19 cellular contexts compared by ENCODE assay signal in the genomic region with DNA sequence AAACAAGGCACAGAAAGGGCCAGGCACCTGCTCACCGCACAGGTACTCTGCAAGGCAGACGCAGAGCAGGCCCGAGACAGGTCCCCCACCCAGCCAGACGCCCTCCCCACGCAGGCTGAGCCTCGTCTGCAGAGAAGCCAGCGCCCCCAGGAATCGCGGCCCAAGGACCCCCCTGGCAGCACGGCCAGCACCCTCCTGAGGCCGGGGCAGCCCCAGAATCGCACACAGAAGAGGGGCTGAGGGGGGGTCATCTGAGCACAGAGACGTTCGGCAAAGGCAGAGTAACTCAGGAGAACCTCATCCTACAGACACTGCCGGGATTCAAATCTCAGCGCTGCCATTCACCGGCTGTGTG. TPM values are rescaled to one million over a fixed set of nuclear protein-coding genes. Genes with fewer than 3 reads are reported as not detected.
A peak's percentile ranks its signal among the peaks of the same experiment; 100 is the strongest.
DNase-seq lines count a peak whose midpoint lies in the region; ATAC-seq, FAIRE-seq and TF ChIP-seq lines count a peak whose summit lies in the region.
"Had no signal": no experiment of that assay in that cellular context is flagged by ENCODE, and none has a peak within 500 bp of the region (broad histone marks: within the 10 kb centered on the region; RNA-seq: fewer than 3 reads in every experiment).

No MANE protein-coding gene starts in this region.

- H3K36me3 ChIP-seq in HepG2 (replicated peaks in 1 of 2; ENCODE audit: control insufficient read depth in 1 of 2, insufficient read depth in 2 of 2, low read length in 2 of 2) (no peaks in the 10 kb centered on the region), right lobe of liver (no peaks in the 10 kb centered on the region), neuronal stem cell (replicated peaks in 1 of 2; ENCODE audit: control insufficient read depth in 2 of 2, insufficient read depth in 2 of 2, low read length in 2 of 2) (no peaks in the 10 kb centered on the region)

- no peak overlapping the region for H3K4ac ChIP-seq in neuronal stem cell (ENCODE audit: low read length)

- H3K23ac ChIP-seq in neuronal stem cell (ENCODE audit: low read depth, low read length, poor library complexity) = peak overlapping the region; percentile 37

- H3K4me1 ChIP-seq in HepG2 (ENCODE audit: insufficient read depth, low read length) = peaks cover 21% of the 10 kb centered on the region
- no peaks in the 10 kb centered on the region for H3K4me1 ChIP-seq in right lobe of liver
- peaks cover 3 to 8% of the 10 kb centered on the region in 2 donors for H3K4me1 ChIP-seq in neuronal stem cell (ENCODE audit: control insufficient read depth in 2 of 2, insufficient read depth in 1 of 2, low read depth in 1 of 2, low read length in 2 of 2)

- H2BK5ac ChIP-seq in neuronal stem cell (ENCODE audit: low read length) = no peak overlapping the region

- H3K27ac Mint-ChIP-seq in dendritic cell treated with granulocyte-macrophage colony-stimulating factor and Interleukin-4, amounts not matched to agents 40 ng/mL and 50 ng/mL, for 4 days = peak overlapping the region; percentile 50
- H3K27ac Mint-ChIP-seq: CD8-positive, alpha-beta T cell had no signal

- no peaks in the 10 kb centered on the region for H3K36me3 Mint-ChIP-seq in dendritic cell treated with granulocyte-macrophage colony-stimulating factor and Interleukin-4, amounts not matched to agents 40 ng/mL and 50 ng/mL, for 4 days (ENCODE audit: low read depth)

- DNase-seq in HepG2 (ENCODE audit: low spot score) = no peak
- no peak for DNase-seq in right lobe of liver
- DNase-seq in neuronal stem cell (ENCODE audit: low spot score) = no peak
- DNase-seq in NCI-H1105 treated with DMSO at 0.1 percent for 48 hours (lab: John Stamatoyannopoulos, UW) = no peak
- no peak for DNase-seq in NCI-H510A (lab: John Stamatoyannopoulos, UW)
- DNase-seq: Calu3; CD8-positive, alpha-beta T cell; DMS 273 treated with DMSO at 0.1 percent for 48 hours; DMS53; DND-41; EL; H9 had no signal

- H3K4me3 ChIP-seq in HepG2 (replicated peaks in 1 of 3; ENCODE audit: insufficient read depth in 1 of 3, low read depth in 2 of 3, low read length in 3 of 3) (peak overlapping the region in 1 of 3 experiments; percentile 57; a peak in 1 of 6 replicates), right lobe of liver (no peak overlapping the region), neuronal stem cell (ENCODE audit: low read length in 2 of 2) (no peak overlapping the region)
- H3K4me3 ChIP-seq: BLaER1 treated with 17β-estradiol and CSF1 and Interleukin-3, amounts not matched to agents 10 nM and 100 nM; GM12878 had no signal

- H3K27ac ChIP-seq in HepG2 (ENCODE audit: extremely low read length, insufficient read depth, low read length) (no peak overlapping the region), right lobe of liver (no peak overlapping the region), neuronal stem cell (replicated peaks; ENCODE audit: low read length) (no peak overlapping the region), temporal lobe (ENCODE audit: low read depth, low read length) (peak overlapping the region; percentile 27)
- H3K27ac ChIP-seq: BLaER1 treated with 17β-estradiol and CSF1 and Interleukin-3, amounts not matched to agents 10 nM and 100 nM had no signal

- H3K4me3 Mint-ChIP-seq in dendritic cell treated with granulocyte-macrophage colony-stimulating factor and Interleukin-4, amounts not matched to agents 40 ng/mL and 50 ng/mL, for 4 days = no peak overlapping the region
- H3K4me3 Mint-ChIP-seq: B cell; CD8-positive, alpha-beta T cell; H9 had no signal

- intact Hi-C loops in HepG2 (cut with micrococcal nuclease; ENCODE audit: unreplicated experiment) = no loop called here
- intact Hi-C loops in right lobe of liver (cut with DNase I) = no loop called here
- intact Hi-C loops in dendritic cell treated with granulocyte-macrophage colony-stimulating factor and Interleukin-4, amounts not matched to agents 40 ng/mL and 50 ng/mL, for 4 days (cut with micrococcal nuclease) = no loop called here

- H4K20me1 ChIP-seq in HepG2 (ENCODE audit: insufficient read depth, low read length) = no peaks in the 10 kb centered on the region

- H2AK5ac ChIP-seq in neuronal stem cell (ENCODE audit: low read depth, low read length) = no peak overlapping the region

- H4K91ac ChIP-seq in neuronal stem cell (ENCODE audit: low read depth, low read length, poor library complexity) = no peak overlapping the region

- TF ChIP-seq POLR2A in HepG2 (IDR thresholded peaks at IDR 0.05; ENCODE audit: insufficient read depth in 1 of 2, low read depth in 2 of 2, low read length in 2 of 2) (no peak), right lobe of liver (IDR thresholded peaks at IDR 0.05) (no peak)

- peak overlapping the region; percentile 42; the same call in 1 of the 2 replicates for H3K9ac ChIP-seq in HepG2 (ENCODE audit: insufficient read depth, low read depth, low read length)
- no peak overlapping the region for H3K9ac ChIP-seq in neuronal stem cell (ENCODE audit: low read depth, low read length, poor library complexity)

- H2AFZ ChIP-seq in HepG2 (ENCODE audit: low read length) (no peak overlapping the region), neuronal stem cell (ENCODE audit: low read length) (peak overlapping the region; percentile 85)

- H3K14ac ChIP-seq in neuronal stem cell (ENCODE audit: low read length) = no peak overlapping the region

- no peak for TF ChIP-seq EP300 in HepG2 (IDR thresholded peaks at IDR 0.05; ENCODE audit: low read depth in 2 of 2, low read length in 2 of 2)
- TF ChIP-seq EP300 in HepG2 (CRISPR knock-in tag; IDR thresholded peaks at IDR 0.05; ENCODE audit: borderline replicate concordance) = no peak

- 82% methylated on average over 7 of the region's 17 CpGs for WGBS in HepG2 (ENCODE audit: low lambda C conversion rate)
- WGBS in right lobe of liver (ENCODE audit: insufficient coverage, low coverage, low lambda C conversion rate, missing lambda C conversion rate) = 80% methylated on average over 1 of the region's 17 CpGs
- WGBS in neuronal stem cell (ENCODE audit: extremely low coverage in 2 of 2, insufficient read length in 2 of 2, insufficient replicate concordance in 1 of 2), 2 donors = no CpG with 5 or more reads among the region's 17 CpGs

- no peak overlapping the region for H3K18ac ChIP-seq in neuronal stem cell (ENCODE audit: low read length)

- TF ChIP-seq RAD21 in HepG2 (CRISPR knock-in tag; IDR thresholded peaks at IDR 0.05) = no peak

- H3K4me1 Mint-ChIP-seq in dendritic cell treated with granulocyte-macrophage colony-stimulating factor and Interleukin-4, amounts not matched to agents 40 ng/mL and 50 ng/mL, for 4 days (ENCODE audit: low read depth) = peaks cover 38% of the 10 kb centered on the region

- in situ Hi-C loops in HepG2 (cut with HindIII; ENCODE audit: extremely low pct_ligation_motif_present, low pct_unique_long_range_greater_than_20kb) = no loop called here

- no peaks in the 10 kb centered on the region for H3K79me1 ChIP-seq in neuronal stem cell (ENCODE audit: low read depth, low read length)

- no peak for ATAC-seq in HepG2
- no peak for ATAC-seq in right lobe of liver
- ATAC-seq in HG03039 (IDR thresholded peaks at IDR 0.05; ENCODE audit: unreplicated experiment) = no peak
- ATAC-seq: CD8-positive, alpha-beta T cell had no signal

- FAIRE-seq in HepG2 (lab: Jason Lieb, UNC) = no peak
- FAIRE-seq: GM12878, H1 had no signal

- CTCF ChIA-PET in HepG2 (lab: Yijun Ruan, JAX; ENCODE audit: low intra/inter-chr PET ratio, low total read pairs) = no interaction called here

- no peak overlapping the region for H2BK12ac ChIP-seq in neuronal stem cell (ENCODE audit: low read length)

- H2BK120ac ChIP-seq in neuronal stem cell (ENCODE audit: low read depth, low read length) = no peak overlapping the region

- no peak overlapping the region for H4K8ac ChIP-seq in neuronal stem cell (ENCODE audit: low read depth, low read length)

- H3K27me3 Mint-ChIP-seq in dendritic cell treated with granulocyte-macrophage colony-stimulating factor and Interleukin-4, amounts not matched to agents 40 ng/mL and 50 ng/mL, for 4 days = peaks cover 14% of the 10 kb centered on the region
- H3K27me3 Mint-ChIP-seq: B cell had no signal

- H3K79me2 ChIP-seq in HepG2 (ENCODE audit: insufficient read depth, low read length) = no peaks in the 10 kb centered on the region

- POLR2A ChIA-PET in HepG2 (lab: Yijun Ruan, JAX) = interaction anchor here (1.3 to 3.1 kb wide), 3 partner anchors 10 to 16 kb away, joined by 5 to 21 read pairs (median 8); a partner anchor contains a TSS

- peak overlapping the region; percentile 55 for H2BK15ac ChIP-seq in neuronal stem cell (ENCODE audit: low read length)

- H3K9me3 ChIP-seq in HepG2 (ENCODE audit: low read length) (no peaks in the 10 kb centered on the region), right lobe of liver (no peaks in the 10 kb centered on the region), neuronal stem cell (replicated peaks in 1 of 2; ENCODE audit: control insufficient read depth in 2 of 2, insufficient read depth in 1 of 2, low read depth in 1 of 2, low read length in 2 of 2) (no peaks in the 10 kb centered on the region)
- H3K9me3 ChIP-seq: BLaER1 treated with 17β-estradiol and CSF1 and Interleukin-3, amounts not matched to agents 10 nM and 100 nM had no signal

- H3K27me3 ChIP-seq in HepG2 (ENCODE audit: control insufficient read depth in 1 of 2, insufficient read depth in 2 of 2, low read length in 2 of 2) (peaks cover 1 to 7% of the 10 kb centered on the region in 2 experiments; a peak in 3 of 5 replicates), right lobe of liver (no peaks in the 10 kb centered on the region), neuronal stem cell (ENCODE audit: control insufficient read depth in 3 of 3, insufficient read depth in 3 of 3, low read depth in 1 of 3, low read length in 3 of 3) (peaks cover 0 to 25% (median 0%) of the 10 kb centered on the region in 3 experiments)
- H3K27me3 ChIP-seq: BLaER1 treated with 17β-estradiol and CSF1 and Interleukin-3, amounts not matched to agents 10 nM and 100 nM had no signal

- H3K4me2 ChIP-seq in HepG2 (ENCODE audit: low read depth, low read length) (peak overlapping the region; percentile 69), neuronal stem cell (ENCODE audit: insufficient read depth, low read length, poor library complexity, severe bottlenecking) (peak overlapping the region; percentile 11)

- TF ChIP-seq CTCF in HepG2 (CRISPR knock-in tag; IDR thresholded peaks at IDR 0.05) (no peak), right lobe of liver (IDR thresholded peaks at IDR 0.05) (no peak)

- no TSS peak for BruUV-seq in HepG2 (replicated peaks; lab: Mats Ljungman, UMichigan)

- H3K9me3 Mint-ChIP-seq in dendritic cell treated with granulocyte-macrophage colony-stimulating factor and Interleukin-4, amounts not matched to agents 40 ng/mL and 50 ng/mL, for 4 days = no peaks in the 10 kb centered on the region
- H3K9me3 Mint-ChIP-seq: CD8-positive, alpha-beta T cell; H9 had no signal

RNA-seq across cellular contexts. Expression of a gene that starts 10.2 kb away (rescaled TPM):
- total RNA-seq in HepG2 (2016; rRNA removed; fragmentation: Illumina TruSeq; extraction: Trizol) (42.2 and 45.1 TPM in 2 replicates), right lobe of liver (10 to 100 TPM; 19.7 to 27.7 (median 24.4) TPM), temporal lobe (8.4 TPM)
- 60.5 and 83.6 TPM in 2 replicates for total RNA-seq in HepG2 (2016; cell fraction: cytosol; rRNA removed; fragmentation: Illumina TruSeq; extraction: Trizol; ENCODE audit: low read depth)
- total RNA-seq in HepG2 (2016; cell fraction: insoluble cytoplasmic fraction; rRNA removed; fragmentation: Illumina TruSeq; extraction: Trizol) = 42.9 and 47.7 TPM in 2 replicates
- total RNA-seq in HepG2 (2016; cell fraction: membrane; rRNA removed; fragmentation: Illumina TruSeq; extraction: Trizol) = 57.6 and 76.2 TPM in 2 replicates
- 22.4 and 23.6 TPM in 2 replicates for total RNA-seq in HepG2 (2016; cell fraction: nucleus; rRNA removed; fragmentation: Illumina TruSeq; extraction: Trizol)
- polyA plus RNA-seq in HepG2 (2011; rRNA removed) = 47.7 and 53.7 TPM in 2 replicates
- 50.2 and 99.7 TPM in 2 replicates for polyA plus RNA-seq in HepG2 (2011; cell fraction: cytosol; rRNA removed)
- polyA plus RNA-seq in HepG2 (2011; cell fraction: nucleus; rRNA removed) = 28.3 and 28.6 TPM in 2 replicates
- 37.0 and 41.4 TPM in 2 replicates for polyA plus RNA-seq in HepG2 (2012)
- polyA plus RNA-seq in HepG2 (2016; cell fraction: cytosol; fragmentation: Illumina TruSeq; extraction: Trizol; ENCODE audit: low read depth) = 126 and 179 TPM in 2 replicates
- polyA plus RNA-seq in HepG2 (2016; cell fraction: insoluble cytoplasmic fraction; fragmentation: Illumina TruSeq; extraction: Trizol; ENCODE audit: low read depth) = 92.6 and 104 TPM in 2 replicates
- 107 and 132 TPM in 2 replicates for polyA plus RNA-seq in HepG2 (2016; cell fraction: membrane; fragmentation: Illumina TruSeq; extraction: Trizol; ENCODE audit: low read depth)
- 69.7 and 73.2 TPM in 2 replicates for polyA plus RNA-seq in HepG2 (2016; cell fraction: nucleus; fragmentation: Illumina TruSeq; extraction: Trizol; ENCODE audit: insufficient read depth, low read depth)
- polyA minus RNA-seq in HepG2 (2011; rRNA and poly(A)+ RNA removed; ENCODE audit: low replicate concordance) = 22.5 and 22.6 TPM in 2 replicates
- 17.3 and 24.3 TPM in 2 replicates for polyA minus RNA-seq in HepG2 (2011; cell fraction: cytosol; rRNA and poly(A)+ RNA removed)
- 8.5 and 13.6 TPM in 2 replicates for polyA minus RNA-seq in HepG2 (2011; cell fraction: nucleus; rRNA and poly(A)+ RNA removed)
- polyA plus RNA-seq in neuronal stem cell (2013, experiment 1 of 2) = 122 TPM
- 117 TPM for polyA plus RNA-seq in neuronal stem cell (2013, experiment 2 of 2)

RNA-seq across cellular contexts. Expression of a gene that starts 10.4 kb away (rescaled TPM):
- total RNA-seq in HepG2 (2016; rRNA removed; fragmentation: Illumina TruSeq; extraction: Trizol) (44.5 and 45.1 TPM in 2 replicates), right lobe of liver (10 to 100 TPM in 4 of 6 experiments, 1 to 10 TPM in 2; 8.1 to 60.9 (median 34.7) TPM), temporal lobe (18.2 TPM)
- 20.2 and 21.9 TPM in 2 replicates for total RNA-seq in HepG2 (2016; cell fraction: cytosol; rRNA removed; fragmentation: Illumina TruSeq; extraction: Trizol; ENCODE audit: low read depth)
- total RNA-seq in HepG2 (2016; cell fraction: insoluble cytoplasmic fraction; rRNA removed; fragmentation: Illumina TruSeq; extraction: Trizol) = 43.7 and 44.8 TPM in 2 replicates
- total RNA-seq in HepG2 (2016; cell fraction: membrane; rRNA removed; fragmentation: Illumina TruSeq; extraction: Trizol) = 44.2 and 51.0 TPM in 2 replicates
- 17.2 and 23.9 TPM in 2 replicates for total RNA-seq in HepG2 (2016; cell fraction: nucleus; rRNA removed; fragmentation: Illumina TruSeq; extraction: Trizol)
- polyA plus RNA-seq in HepG2 (2011; rRNA removed) = 16.7 and 20.4 TPM in 2 replicates
- 27.1 and 29.0 TPM in 2 replicates for polyA plus RNA-seq in HepG2 (2011; cell fraction: cytosol; rRNA removed)
- polyA plus RNA-seq in HepG2 (2011; cell fraction: nucleus; rRNA removed) = 19.8 and 21.2 TPM in 2 replicates
- polyA plus RNA-seq in HepG2 (2012) = 14.6 and 15.5 TPM in 2 replicates
- 23.2 and 28.8 TPM in 2 replicates for polyA plus RNA-seq in HepG2 (2016; cell fraction: cytosol; fragmentation: Illumina TruSeq; extraction: Trizol; ENCODE audit: low read depth)
- polyA plus RNA-seq in HepG2 (2016; cell fraction: insoluble cytoplasmic fraction; fragmentation: Illumina TruSeq; extraction: Trizol; ENCODE audit: low read depth) = 43.3 and 55.1 TPM in 2 replicates
- 46.7 and 49.7 TPM in 2 replicates for polyA plus RNA-seq in HepG2 (2016; cell fraction: membrane; fragmentation: Illumina TruSeq; extraction: Trizol; ENCODE audit: low read depth)
- 31.7 and 35.3 TPM in 2 replicates for polyA plus RNA-seq in HepG2 (2016; cell fraction: nucleus; fragmentation: Illumina TruSeq; extraction: Trizol; ENCODE audit: insufficient read depth, low read depth)
- 23.4 and 40.0 TPM in 2 replicates for polyA minus RNA-seq in HepG2 (2011; rRNA and poly(A)+ RNA removed; ENCODE audit: low replicate concordance)
- 12.6 and 16.6 TPM in 2 replicates for polyA minus RNA-seq in HepG2 (2011; cell fraction: cytosol; rRNA and poly(A)+ RNA removed)
- 11.7 and 13.6 TPM in 2 replicates for polyA minus RNA-seq in HepG2 (2011; cell fraction: nucleus; rRNA and poly(A)+ RNA removed)
- polyA plus RNA-seq in neuronal stem cell (2013, experiment 1 of 2) = 39.2 TPM
- polyA plus RNA-seq in neuronal stem cell (2013, experiment 2 of 2) = 37.4 TPM

RNA-seq across cellular contexts. Expression of a gene that starts 17.2 kb away (rescaled TPM):
- 0.90 and 0.95 TPM in 2 replicates for total RNA-seq in HepG2 (2016; rRNA removed; fragmentation: Illumina TruSeq; extraction: Trizol)
- total RNA-seq in HepG2 (2016; cell fraction: cytosol; rRNA removed; fragmentation: Illumina TruSeq; extraction: Trizol; ENCODE audit: low read depth) = 0.20 and 0.79 TPM in 2 replicates
- 0.64 and 0.82 TPM in 2 replicates for total RNA-seq in HepG2 (2016; cell fraction: insoluble cytoplasmic fraction; rRNA removed; fragmentation: Illumina TruSeq; extraction: Trizol)
- 0.62 and 0.93 TPM in 2 replicates for total RNA-seq in HepG2 (2016; cell fraction: membrane; rRNA removed; fragmentation: Illumina TruSeq; extraction: Trizol)
- total RNA-seq in HepG2 (2016; cell fraction: nucleus; rRNA removed; fragmentation: Illumina TruSeq; extraction: Trizol) = 0.53 and 1.1 TPM in 2 replicates
- 1.0 and 1.7 TPM in 2 replicates for polyA plus RNA-seq in HepG2 (2011; rRNA removed)
- polyA plus RNA-seq in HepG2 (2011; cell fraction: cytosol; rRNA removed) = 1.4 and 1.5 TPM in 2 replicates
- 1.6 and 1.9 TPM in 2 replicates for polyA plus RNA-seq in HepG2 (2011; cell fraction: nucleus; rRNA removed)
- polyA plus RNA-seq in HepG2 (2012) = 0.50 and 1.1 TPM in 2 replicates
- polyA plus RNA-seq in HepG2 (2016; cell fraction: cytosol; fragmentation: Illumina TruSeq; extraction: Trizol; ENCODE audit: low read depth) = 0.24 and 0.38 TPM in 2 replicates
- 0.46 and 0.98 TPM in 2 replicates for polyA plus RNA-seq in HepG2 (2016; cell fraction: insoluble cytoplasmic fraction; fragmentation: Illumina TruSeq; extraction: Trizol; ENCODE audit: low read depth)
- polyA plus RNA-seq in HepG2 (2016; cell fraction: membrane; fragmentation: Illumina TruSeq; extraction: Trizol; ENCODE audit: low read depth) = 0.48 and 0.70 TPM in 2 replicates
- polyA plus RNA-seq in HepG2 (2016; cell fraction: nucleus; fragmentation: Illumina TruSeq; extraction: Trizol; ENCODE audit: insufficient read depth, low read depth) = 1.5 and 1.7 TPM in 2 replicates
- polyA minus RNA-seq in HepG2 (2011; rRNA and poly(A)+ RNA removed; ENCODE audit: low replicate concordance) = 1.6 and 53.3 TPM in 2 replicates
- polyA minus RNA-seq in HepG2 (2011; cell fraction: cytosol; rRNA and poly(A)+ RNA removed) = 0.49 and 1.2 TPM in 2 replicates
- 0.87 and 1.0 TPM in 2 replicates for polyA minus RNA-seq in HepG2 (2011; cell fraction: nucleus; rRNA and poly(A)+ RNA removed)
- 1 to 10 TPM in 1 of 6 experiments, under 1 TPM in 5; 0.13 to 1.1 (median 0.40) TPM for total RNA-seq in right lobe of liver
- polyA plus RNA-seq in neuronal stem cell (2013, experiment 1 of 2) = 0.31 TPM
- polyA plus RNA-seq in neuronal stem cell (2013, experiment 2 of 2) = 0.43 TPM
- 7.9 TPM for total RNA-seq in temporal lobe

RNA-seq across cellular contexts. Expression of a gene that starts 42.2 kb away (rescaled TPM):
- total RNA-seq in HepG2 (2016; rRNA removed; fragmentation: Illumina TruSeq; extraction: Trizol) = 6.5 and 13.7 TPM in 2 replicates
- 1.8 and 2.6 TPM in 2 replicates for total RNA-seq in HepG2 (2016; cell fraction: cytosol; rRNA removed; fragmentation: Illumina TruSeq; extraction: Trizol; ENCODE audit: low read depth)
- total RNA-seq in HepG2 (2016; cell fraction: insoluble cytoplasmic fraction; rRNA removed; fragmentation: Illumina TruSeq; extraction: Trizol) = 9.9 and 14.3 TPM in 2 replicates
- 6.1 and 6.2 TPM in 2 replicates for total RNA-seq in HepG2 (2016; cell fraction: membrane; rRNA removed; fragmentation: Illumina TruSeq; extraction: Trizol)
- 11.2 and 14.3 TPM in 2 replicates for total RNA-seq in HepG2 (2016; cell fraction: nucleus; rRNA removed; fragmentation: Illumina TruSeq; extraction: Trizol)
- polyA plus RNA-seq in HepG2 (2011; rRNA removed) = 9.5 and 13.0 TPM in 2 replicates
- 9.4 and 10.3 TPM in 2 replicates for polyA plus RNA-seq in HepG2 (2011; cell fraction: cytosol; rRNA removed)
- polyA plus RNA-seq in HepG2 (2011; cell fraction: nucleus; rRNA removed) = 20.7 and 23.6 TPM in 2 replicates
- 8.5 and 12.6 TPM in 2 replicates for polyA plus RNA-seq in HepG2 (2012)
- 2.0 and 2.2 TPM in 2 replicates for polyA plus RNA-seq in HepG2 (2016; cell fraction: cytosol; fragmentation: Illumina TruSeq; extraction: Trizol; ENCODE audit: low read depth)
- 7.3 and 8.2 TPM in 2 replicates for polyA plus RNA-seq in HepG2 (2016; cell fraction: insoluble cytoplasmic fraction; fragmentation: Illumina TruSeq; extraction: Trizol; ENCODE audit: low read depth)
- polyA plus RNA-seq in HepG2 (2016; cell fraction: membrane; fragmentation: Illumina TruSeq; extraction: Trizol; ENCODE audit: low read depth) = 4.5 and 5.9 TPM in 2 replicates
- 20.2 and 21.3 TPM in 2 replicates for polyA plus RNA-seq in HepG2 (2016; cell fraction: nucleus; fragmentation: Illumina TruSeq; extraction: Trizol; ENCODE audit: insufficient read depth, low read depth)
- 10.3 and 11.2 TPM in 2 replicates for polyA minus RNA-seq in HepG2 (2011; rRNA and poly(A)+ RNA removed; ENCODE audit: low replicate concordance)
- 5.1 and 6.0 TPM in 2 replicates for polyA minus RNA-seq in HepG2 (2011; cell fraction: cytosol; rRNA and poly(A)+ RNA removed)
- polyA minus RNA-seq in HepG2 (2011; cell fraction: nucleus; rRNA and poly(A)+ RNA removed) = 9.7 TPM in 2 replicates
- 10 to 100 TPM in 2 of 6 experiments, 1 to 10 TPM in 4; 6.7 to 30.3 (median 9.4) TPM for total RNA-seq in right lobe of liver
- polyA plus RNA-seq in neuronal stem cell (2013, experiment 1 of 2) = 12.5 TPM
- 12.7 TPM for polyA plus RNA-seq in neuronal stem cell (2013, experiment 2 of 2)
- 12.8 TPM for total RNA-seq in temporal lobe

RNA-seq across cellular contexts. Expression of a gene that starts 42.7 kb away (rescaled TPM):
- total RNA-seq in HepG2 (2016; rRNA removed; fragmentation: Illumina TruSeq; extraction: Trizol) (25.2 and 30.9 TPM in 2 replicates), right lobe of liver (10 to 100 TPM; 13.5 to 26.1 (median 22.8) TPM), temporal lobe (6.6 TPM)
- 3.5 and 3.8 TPM in 2 replicates for total RNA-seq in HepG2 (2016; cell fraction: cytosol; rRNA removed; fragmentation: Illumina TruSeq; extraction: Trizol; ENCODE audit: low read depth)
- total RNA-seq in HepG2 (2016; cell fraction: insoluble cytoplasmic fraction; rRNA removed; fragmentation: Illumina TruSeq; extraction: Trizol) = 25.0 and 28.4 TPM in 2 replicates
- 7.6 and 8.2 TPM in 2 replicates for total RNA-seq in HepG2 (2016; cell fraction: membrane; rRNA removed; fragmentation: Illumina TruSeq; extraction: Trizol)
- total RNA-seq in HepG2 (2016; cell fraction: nucleus; rRNA removed; fragmentation: Illumina TruSeq; extraction: Trizol) = 20.4 and 24.0 TPM in 2 replicates
- 16.2 and 20.4 TPM in 2 replicates for polyA plus RNA-seq in HepG2 (2011; rRNA removed)
- polyA plus RNA-seq in HepG2 (2011; cell fraction: cytosol; rRNA removed) = 16.1 and 16.7 TPM in 2 replicates
- 27.2 and 28.1 TPM in 2 replicates for polyA plus RNA-seq in HepG2 (2011; cell fraction: nucleus; rRNA removed)
- 13.6 and 14.5 TPM in 2 replicates for polyA plus RNA-seq in HepG2 (2012)
- polyA plus RNA-seq in HepG2 (2016; cell fraction: cytosol; fragmentation: Illumina TruSeq; extraction: Trizol; ENCODE audit: low read depth) = 1.1 and 1.2 TPM in 2 replicates
- polyA plus RNA-seq in HepG2 (2016; cell fraction: insoluble cytoplasmic fraction; fragmentation: Illumina TruSeq; extraction: Trizol; ENCODE audit: low read depth) = 18.4 and 20.4 TPM in 2 replicates
- 2.5 and 3.0 TPM in 2 replicates for polyA plus RNA-seq in HepG2 (2016; cell fraction: membrane; fragmentation: Illumina TruSeq; extraction: Trizol; ENCODE audit: low read depth)
- 24.9 and 27.7 TPM in 2 replicates for polyA plus RNA-seq in HepG2 (2016; cell fraction: nucleus; fragmentation: Illumina TruSeq; extraction: Trizol; ENCODE audit: insufficient read depth, low read depth)
- polyA minus RNA-seq in HepG2 (2011; rRNA and poly(A)+ RNA removed; ENCODE audit: low replicate concordance) = 24.9 and 63.4 TPM in 2 replicates
- 15.3 and 17.2 TPM in 2 replicates for polyA minus RNA-seq in HepG2 (2011; cell fraction: cytosol; rRNA and poly(A)+ RNA removed)
- 33.7 and 38.2 TPM in 2 replicates for polyA minus RNA-seq in HepG2 (2011; cell fraction: nucleus; rRNA and poly(A)+ RNA removed)
- 13.9 TPM for polyA plus RNA-seq in neuronal stem cell (2013, experiment 1 of 2)
- polyA plus RNA-seq in neuronal stem cell (2013, experiment 2 of 2) = 14.1 TPM
